In genomic region chr6:149080511-149080910, GRCh38 we compare ENCODE assay signal across 13 cellular contexts.
DNase-seq lines count a peak whose midpoint lies in the region; ATAC-seq and TF ChIP-seq lines count a peak whose summit lies in the region.
"Had no signal": no experiment of that assay in that cellular context is flagged by ENCODE, and none has a peak within 500 bp of the region (broad histone marks: within the 10 kb centered on the region; RNA-seq: fewer than 3 reads in every experiment).

No MANE protein-coding gene starts in this region.

- peak; percentile 75 for DNase-seq in LHCN-M2 (ENCODE audit: low read depth)
- DNase-seq in fibroblast of gingiva (ENCODE audit: low read depth), result peak; percentile 69
- no peak for DNase-seq in sigmoid colon
- no peak for DNase-seq in CD4-positive, alpha-beta T cell
- no peak for DNase-seq in cerebellar cortex (ENCODE audit: low spot score)
- DNase-seq: activated CD4-positive, CD25-positive, alpha-beta regulatory T cell; DMS 273 treated with DMSO at 0.1 percent for 48 hours had no signal

- H4K20me1 ChIP-seq in BLaER1, result no peaks in the 10 kb centered on the region

- no peak for TF ChIP-seq POLR2A in sigmoid colon (IDR thresholded peaks at IDR 0.05)

- no peaks in the 10 kb centered on the region for H3K9me3 Mint-ChIP-seq in CD4-positive, alpha-beta T cell
- H3K9me3 Mint-ChIP-seq: activated naive CD4-positive, alpha-beta T cell treated with anti-CD3 and anti-CD28 coated beads, Interleukin-2, amount 50 U/mL, for 24 hours had no signal

- intact Hi-C loops in sigmoid colon (cut with DNase I), result loop anchor here (2.0 to 5.0 kb wide), 4 partner anchors 52 to 437 kb away; partner anchors contain the start of gene TAB2
- intact Hi-C loops in CD4-positive, alpha-beta T cell (cut with DNase I, micrococcal nuclease), result loop anchor here (2.0 to 5.0 kb wide), 3 partner anchors 67 to 438 kb away; no protein-coding TSS in a partner anchor

- peaks cover 52% of the 10 kb centered on the region for H3K4me1 Mint-ChIP-seq in CD4-positive, alpha-beta T cell (ENCODE audit: low read depth)

- H3K4me2 ChIP-seq in BLaER1, result no peak overlapping the region

- H3K4me1 ChIP-seq in BLaER1, result peaks cover 43% of the 10 kb centered on the region
- peaks cover 0 to 60% (median 41%) of the 10 kb centered on the region in 4 donors for H3K4me1 ChIP-seq in sigmoid colon

- WGBS in sigmoid colon, 2 donors, result 86 to 87% methylated on average over 5 of the region's 5 CpGs

- POLR2A ChIA-PET in CD4-positive, alpha-beta T cell (lab: Charles Lee), result interaction anchor here (1.4 kb wide), 1 partner anchor 14 kb away, joined by 4 read pairs; no protein-coding TSS in a partner anchor

- CTCF ChIA-PET in CD4-positive, alpha-beta T cell (lab: Charles Lee), result interaction anchor here (1.2 to 1.8 kb wide), 3 partner anchors 236 to 354 kb away, joined by 3 to 11 read pairs (median 4); no protein-coding TSS in a partner anchor

- H3K27me3 ChIP-seq in BLaER1 (no peaks in the 10 kb centered on the region), sigmoid colon (no peaks in the 10 kb centered on the region)
- no peaks in the 10 kb centered on the region for H3K27me3 ChIP-seq in CD4-positive, alpha-beta T cell (ENCODE audit: control insufficient read depth, insufficient read depth, low read length)
- H3K27me3 ChIP-seq: left lung had no signal

- H3K27me3 Mint-ChIP-seq in CD4-positive, alpha-beta T cell, result no peaks in the 10 kb centered on the region
- H3K27me3 Mint-ChIP-seq: activated naive CD4-positive, alpha-beta T cell treated with anti-CD3 and anti-CD28 coated beads, Interleukin-2, amount 50 U/mL, for 24 hours had no signal

- H3K4me3 Mint-ChIP-seq in CD4-positive, alpha-beta T cell, result no peak overlapping the region
- H3K4me3 Mint-ChIP-seq: activated naive CD4-positive, alpha-beta T cell treated with anti-CD3 and anti-CD28 coated beads, Interleukin-2, amount 50 U/mL, for 24 hours had no signal

- no peak overlapping the region for H3K27ac Mint-ChIP-seq in CD4-positive, alpha-beta T cell
- H3K27ac Mint-ChIP-seq: activated naive CD4-positive, alpha-beta T cell treated with anti-CD3 and anti-CD28 coated beads, Interleukin-2, amount 50 U/mL, for 24 hours had no signal

- H3K27ac ChIP-seq in BLaER1 (0 out of 2 replicates have a peak overlapping the region, but pooled peaks have one; percentile 36), sigmoid colon (peak overlapping the region; percentile 60 to 83 (median 77))
- no peak overlapping the region for H3K27ac ChIP-seq in CD4-positive, alpha-beta T cell (ENCODE audit: low read depth, low read length)

- H3K4me3 ChIP-seq in BLaER1, result no peak overlapping the region
- no peak overlapping the region for H3K4me3 ChIP-seq in sigmoid colon
- H3K4me3 ChIP-seq: left lung had no signal

- H3K36me3 Mint-ChIP-seq in CD4-positive, alpha-beta T cell (ENCODE audit: low read depth), result no peaks in the 10 kb centered on the region

- H3K36me3 ChIP-seq in BLaER1 (no peaks in the 10 kb centered on the region), sigmoid colon (no peaks in the 10 kb centered on the region)
- H3K36me3 ChIP-seq: left lung had no signal

- no peak for TF ChIP-seq CTCF in sigmoid colon (IDR thresholded peaks at IDR 0.05)
- TF ChIP-seq CTCF in CD4-positive, alpha-beta T cell (IDR thresholded peaks at IDR 0.05), result no peak

- no peak for ATAC-seq in GM21619 (IDR thresholded peaks at IDR 0.05; ENCODE audit: unreplicated experiment)
- no peak for ATAC-seq in CD4-positive, alpha-beta T cell (ENCODE audit: poor library complexity)
- ATAC-seq in HG03520 (IDR thresholded peaks at IDR 0.05; ENCODE audit: unreplicated experiment), result no peak
- ATAC-seq: Panc1 had no signal

- TF ChIP-seq EP300 in sigmoid colon (IDR thresholded peaks at IDR 0.05), result no peak

- H3K9me3 ChIP-seq in BLaER1, result no peaks in the 10 kb centered on the region
- no peaks in the 10 kb centered on the region for H3K9me3 ChIP-seq in sigmoid colon
- H3K9me3 ChIP-seq in CD4-positive, alpha-beta T cell (ENCODE audit: control insufficient read depth, low read length), result no peaks in the 10 kb centered on the region
- H3K9me3 ChIP-seq: left lung had no signal

- 0 out of 2 replicates have a peak overlapping the region, but pooled peaks have one; percentile 5 for H3K9ac ChIP-seq in BLaER1

Comparison
In these comparisons a context has a peak if more than half of its experiments do, and no peak if none do; other contexts are left out.
1. DNase-seq: peak in LHCN-M2 (single experiment) and fibroblast of gingiva (single experiment); none in sigmoid colon (single experiment), CD4-positive, alpha-beta T cell (0 of 10) and cerebellar cortex (single experiment).